2 cellular contexts compared by ENCODE assay signal in genomic region chr22:50620861-50621490, GRCh38.
TF ChIP-seq lines count a peak whose summit lies in the region.

No MANE protein-coding gene starts in this region.

TF ChIP-seq in HEK293, 187 proteins besides CTCF, POLR2A, EP300 and RAD21 (continued from another document and continues in another):
- TF ChIP-seq PRDM10 (tag by site-specific recombination; IDR thresholded peaks at IDR 0.05) (peak; percentile 81), HOXC10 (CRISPR knock-in tag; IDR thresholded peaks at IDR 0.05) (no peak), ZNF354C (tag by site-specific recombination; IDR thresholded peaks at IDR 0.05; ENCODE audit: borderline replicate concordance, low read depth) (no peak), REPIN1 (tag by site-specific recombination; IDR thresholded peaks at IDR 0.05; ENCODE audit: low read depth) (no peak), ZNF121 (tag by site-specific recombination; IDR thresholded peaks at IDR 0.05) (no peak), ZNF791 (tag by site-specific recombination; IDR thresholded peaks at IDR 0.05) (no peak), ZNF514 (tag by site-specific recombination; IDR thresholded peaks at IDR 0.05) (no peak), ZIC2 (tag by site-specific recombination; IDR thresholded peaks at IDR 0.05) (no peak), ZNF248 (tag by site-specific recombination; IDR thresholded peaks at IDR 0.05) (no peak), ZNF174 (tag by site-specific recombination; IDR thresholded peaks at IDR 0.05) (no peak), ZNF48 (tag by site-specific recombination; IDR thresholded peaks at IDR 0.05) (no peak), ZNF398 (tag by site-specific recombination; IDR thresholded peaks at IDR 0.05) (no peak), ZSCAN18 (tag by site-specific recombination; IDR thresholded peaks at IDR 0.05) (no peak), ZNF629 (tag by site-specific recombination; IDR thresholded peaks at IDR 0.05) (peak; percentile 86), INSM2 (tag by site-specific recombination; IDR thresholded peaks at IDR 0.05) (no peak), BCL11B (tag by site-specific recombination; IDR thresholded peaks at IDR 0.05; ENCODE audit: low read depth) (no peak), SP3 (tag by site-specific recombination; IDR thresholded peaks at IDR 0.05) (no peak), OSR2 (tag by site-specific recombination; IDR thresholded peaks at IDR 0.05) (0 out of 2 replicates have a peak, but pooled peaks have one; percentile 3), ZNF837 (tag by site-specific recombination; IDR thresholded peaks at IDR 0.05) (no peak), KLF8 (tag by site-specific recombination; IDR thresholded peaks at IDR 0.05) (no peak), SCRT1 (tag by site-specific recombination; IDR thresholded peaks at IDR 0.05; ENCODE audit: borderline replicate concordance) (no peak), PBX3 (CRISPR knock-in tag; IDR thresholded peaks at IDR 0.05) (no peak), ZNF16 (tag by site-specific recombination; IDR thresholded peaks at IDR 0.05; ENCODE audit: low read depth) (no peak)

TF ChIP-seq in HepG2, 621 proteins besides CTCF, POLR2A, EP300 and RAD21 (continued from another document and continues in another):
- TF ChIP-seq ZNF280D (CRISPR knock-in tag; IDR thresholded peaks at IDR 0.05): 0 out of 2 replicates have a peak, but pooled peaks have one; percentile 23
- no peak for TF ChIP-seq SRSF9 (IDR thresholded peaks at IDR 0.05; ENCODE audit: borderline replicate concordance, insufficient read depth, low read depth, low read length, poor library complexity, severe bottlenecking)
- no peak for TF ChIP-seq ZNF180 (CRISPR knock-in tag; IDR thresholded peaks at IDR 0.05; ENCODE audit: borderline replicate concordance, low read depth)
- no peak for TF ChIP-seq ZNF10 (CRISPR knock-in tag; IDR thresholded peaks at IDR 0.05; ENCODE audit: borderline replicate concordance, low read depth)
- TF ChIP-seq MED8 (CRISPR knock-in tag; IDR thresholded peaks at IDR 0.05; ENCODE audit: insufficient replicate concordance): no peak
- TF ChIP-seq MTF2 (CRISPR knock-in tag; IDR thresholded peaks at IDR 0.05; ENCODE audit: borderline replicate concordance): 0 out of 2 replicates have a peak, but pooled peaks have one; percentile 75
- TF ChIP-seq ZSCAN5A (CRISPR knock-in tag; IDR thresholded peaks at IDR 0.05; ENCODE audit: borderline replicate concordance): no peak
- no peak for TF ChIP-seq DMAP1 (CRISPR knock-in tag; IDR thresholded peaks at IDR 0.05)
- TF ChIP-seq SETDB1 (CRISPR knock-in tag; IDR thresholded peaks at IDR 0.05; ENCODE audit: borderline replicate concordance): no peak
- no peak for TF ChIP-seq JUNB (CRISPR knock-in tag; IDR thresholded peaks at IDR 0.05; ENCODE audit: borderline replicate concordance)
- no peak for TF ChIP-seq ZNF563 (CRISPR knock-in tag; IDR thresholded peaks at IDR 0.05)
- TF ChIP-seq KDM5B (CRISPR knock-in tag; IDR thresholded peaks at IDR 0.05; ENCODE audit: borderline replicate concordance): peak; percentile 58
- TF ChIP-seq SP4 (CRISPR knock-in tag; IDR thresholded peaks at IDR 0.05): 0 out of 2 replicates have a peak, but pooled peaks have one; percentile 50
- no peak for TF ChIP-seq DNMT1 (CRISPR knock-in tag; IDR thresholded peaks at IDR 0.05)
- TF ChIP-seq ZNF367 (CRISPR knock-in tag; IDR thresholded peaks at IDR 0.05; ENCODE audit: borderline replicate concordance): no peak
- no peak for TF ChIP-seq DNMT3B (CRISPR knock-in tag; conservative IDR thresholded peaks at IDR 0.05)
- TF ChIP-seq SPEN (CRISPR knock-in tag; IDR thresholded peaks at IDR 0.05; ENCODE audit: low read depth): 0 out of 2 replicates have a peak, but pooled peaks have one; percentile 20
- no peak for TF ChIP-seq THAP11 (CRISPR knock-in tag; IDR thresholded peaks at IDR 0.05)
- no peak for TF ChIP-seq ATAD3A (CRISPR knock-in tag; IDR thresholded peaks at IDR 0.05)
- TF ChIP-seq FIP1L1 (IDR thresholded peaks at IDR 0.05; ENCODE audit: borderline replicate concordance, insufficient read depth, low read depth, low read length): no peak
- no peak for TF ChIP-seq TEF (CRISPR knock-in tag; IDR thresholded peaks at IDR 0.05)
- TF ChIP-seq ZNF704 (CRISPR knock-in tag; IDR thresholded peaks at IDR 0.05; ENCODE audit: borderline replicate concordance): no peak
- no peak for TF ChIP-seq ATF5 (CRISPR knock-in tag; IDR thresholded peaks at IDR 0.05; ENCODE audit: low read depth)
- TF ChIP-seq PHF5A (CRISPR knock-in tag; IDR thresholded peaks at IDR 0.05; ENCODE audit: low read depth, unreplicated experiment): no peak
- TF ChIP-seq PAF1 (CRISPR knock-in tag; IDR thresholded peaks at IDR 0.05): no peak
- TF ChIP-seq BHLHE40 (IDR thresholded peaks at IDR 0.05; ENCODE audit: low read length): peak; percentile 89
- TF ChIP-seq ZBTB21 (CRISPR knock-in tag; IDR thresholded peaks at IDR 0.05): 0 out of 2 replicates have a peak, but pooled peaks have one; percentile 12
- TF ChIP-seq PCBP2 (optimal IDR thresholded peaks at IDR 0.05; ENCODE audit: low read depth, low read length, poor library complexity, severe bottlenecking): no peak
- no peak for TF ChIP-seq KAT7 (CRISPR knock-in tag; IDR thresholded peaks at IDR 0.05; ENCODE audit: borderline replicate concordance)
- TF ChIP-seq ZFP36L1 (CRISPR knock-in tag; IDR thresholded peaks at IDR 0.05): no peak
- TF ChIP-seq ZNF691 (CRISPR knock-in tag; IDR thresholded peaks at IDR 0.05; ENCODE audit: borderline replicate concordance, low read depth): no peak
- TF ChIP-seq MATR3 (CRISPR knock-in tag; IDR thresholded peaks at IDR 0.05): no peak
- TF ChIP-seq ZNF414 (CRISPR knock-in tag; IDR thresholded peaks at IDR 0.05): peak; percentile 75; the same call in 1 of the 2 replicates
- 0 out of 2 replicates have a peak, but pooled peaks have one; percentile 87 for TF ChIP-seq FOXO4 (CRISPR knock-in tag; conservative IDR thresholded peaks at IDR 0.05)
- TF ChIP-seq TEAD2 (CRISPR knock-in tag; IDR thresholded peaks at IDR 0.05): no peak
